In genomic region chr13:27455331-27455855, GRCh38 we compare ENCODE assay signal across 8 cellular contexts. TPM values are rescaled to one million over a fixed set of nuclear protein-coding genes. Genes with fewer than 3 reads are reported as not detected.
DNase-seq lines count a peak whose midpoint lies in the region; ATAC-seq and TF ChIP-seq lines count a peak whose summit lies in the region.

No MANE protein-coding gene starts in this region.

- H3K27me3 ChIP-seq in thyroid gland: no peaks in the 10 kb centered on the region

- H3K36me3 Mint-ChIP-seq in activated T-cell treated with anti-CD3 and anti-CD28 coated beads, Interleukin-2, amount 50 U/mL, for 24 hours (ENCODE audit: low read depth): peaks cover 7% of the 10 kb centered on the region
- peaks cover 0 to 4% (median 0%) of the 10 kb centered on the region in 3 donors for H3K36me3 Mint-ChIP-seq in immature natural killer cell

- H3K27ac ChIP-seq in thyroid gland: peak overlapping the region in 2 of 3 donors; percentile 38 to 60

- H3K4me1 ChIP-seq in thyroid gland: peaks cover 5 to 13% of the 10 kb centered on the region in 2 donors

- H3K4me3 Mint-ChIP-seq in activated T-cell treated with anti-CD3 and anti-CD28 coated beads, Interleukin-2, amount 50 U/mL, for 24 hours: peak overlapping the region; percentile 85
- peak overlapping the region; percentile 85 to 94 (median 91) for H3K4me3 Mint-ChIP-seq in immature natural killer cell

- WGBS in thyroid gland, 2 donors: 15 to 28% methylated on average over 5 of the region's 5 CpGs

- peak overlapping the region; percentile 98 for H3K27ac Mint-ChIP-seq in activated T-cell treated with anti-CD3 and anti-CD28 coated beads, Interleukin-2, amount 50 U/mL, for 24 hours
- peak overlapping the region; percentile 91 to 98 (median 94) for H3K27ac Mint-ChIP-seq in immature natural killer cell

- TF ChIP-seq CTCF in thyroid gland (IDR thresholded peaks at IDR 0.05): no peak

- H3K4me3 ChIP-seq in thyroid gland (replicated peaks in 1 of 3): peak overlapping the region in 1 of 3 donors; percentile 9

- H3K9me3 Mint-ChIP-seq in activated T-cell treated with anti-CD3 and anti-CD28 coated beads, Interleukin-2, amount 50 U/mL, for 24 hours: no peaks in the 10 kb centered on the region
- no peaks in the 10 kb centered on the region for H3K9me3 Mint-ChIP-seq in immature natural killer cell

- ATAC-seq in GM19455 (IDR thresholded peaks at IDR 0.05; ENCODE audit: unreplicated experiment) (no peak), GM19035 (IDR thresholded peaks at IDR 0.05; ENCODE audit: unreplicated experiment) (no peak), GM18909 (IDR thresholded peaks at IDR 0.05; ENCODE audit: poor library complexity, unreplicated experiment) (no peak)

- H3K4me1 Mint-ChIP-seq in activated T-cell treated with anti-CD3 and anti-CD28 coated beads, Interleukin-2, amount 50 U/mL, for 24 hours (ENCODE audit: low read depth): peaks cover 32% of the 10 kb centered on the region
- peaks cover 19 to 31% of the 10 kb centered on the region in 2 donors for H3K4me1 Mint-ChIP-seq in immature natural killer cell

- no peaks in the 10 kb centered on the region for H3K36me3 ChIP-seq in thyroid gland

- H3K27me3 Mint-ChIP-seq in activated T-cell treated with anti-CD3 and anti-CD28 coated beads, Interleukin-2, amount 50 U/mL, for 24 hours: no peaks in the 10 kb centered on the region
- H3K27me3 Mint-ChIP-seq in immature natural killer cell (ENCODE audit: low read depth in 3 of 3): peaks cover 3 to 5% (median 4%) of the 10 kb centered on the region in 3 donors

- no peak for TF ChIP-seq POLR2A in thyroid gland (IDR thresholded peaks at IDR 0.05)

- DNase-seq in activated T-cell treated with anti-CD3 and anti-CD28 coated beads, Interleukin-2, amount 50 U/mL, for 24 hours: peak; percentile 50
- no peak for DNase-seq in activated T-cell treated with anti-CD3 and anti-CD28 coated beads, Interleukin-2, amount 50 U/mL, for 1 hour
- peak; percentile 41 for DNase-seq in activated CD4-positive, CD25-positive, alpha-beta regulatory T cell treated with anti-CD3 and anti-CD28 coated beads, Interleukin-2, amount 50 U/mL, for 72 hours
- peak; percentile 32 to 36 (median 35) for DNase-seq in immature natural killer cell
- no peak for DNase-seq in thyroid gland

- intact Hi-C loops in thyroid gland (cut with DNase I): no loop called here

- no peaks in the 10 kb centered on the region for H3K9me3 ChIP-seq in thyroid gland

RNA-seq across cellular contexts. Expression of gene MTIF3, which starts 5.0 kb away (rescaled TPM):
- 10 to 100 TPM; 55.0 to 77.7 (median 67.1) TPM for polyA plus RNA-seq in immature natural killer cell
- 10 to 100 TPM; 36.4 to 68.2 (median 54.8) TPM for total RNA-seq in thyroid gland

RNA-seq across cellular contexts. Expression of gene GTF3A, which starts 31.0 kb away (rescaled TPM):
- polyA plus RNA-seq in immature natural killer cell: 100 to 1,000 TPM; 483 to 645 (median 583) TPM
- 100 to 1,000 TPM in 3 of 4 donors, 10 to 100 TPM in 1; 50.2 to 145 (median 120) TPM for total RNA-seq in thyroid gland

Comparison
In these comparisons a context has a peak if more than half of its experiments do, and no peak if none do; other contexts are left out.
1. DNase-seq: peak in activated T-cell treated with anti-CD3 and anti-CD28 coated beads, Interleukin-2, amount 50 U/mL, for 24 hours (single experiment), activated CD4-positive, CD25-positive, alpha-beta regulatory T cell treated with anti-CD3 and anti-CD28 coated beads, Interleukin-2, amount 50 U/mL, for 72 hours (single experiment) and immature natural killer cell (3 of 3); none in activated T-cell treated with anti-CD3 and anti-CD28 coated beads, Interleukin-2, amount 50 U/mL, for 1 hour (single experiment) and thyroid gland (0 of 2).